Comparison of ENCODE assay signal across 1 cellular context in genomic region chr4:17812801-17813200, GRCh38.
TF ChIP-seq lines count a peak whose summit lies in the region.

No MANE protein-coding gene starts in this region.

TF ChIP-seq in endothelial cell of umbilical vein, 7 proteins besides CTCF, POLR2A, EP300 and RAD21:
- TF ChIP-seq GATA2 (IDR thresholded peaks at IDR 0.05; ENCODE audit: insufficient read depth, insufficient read length, low read depth, low read length) (peak; percentile 50), MYC (IDR thresholded peaks at IDR 0.05; ENCODE audit: low read depth, low read length) (no peak)
